ENCODE assay signal across 10 cellular contexts in the genomic region with DNA sequence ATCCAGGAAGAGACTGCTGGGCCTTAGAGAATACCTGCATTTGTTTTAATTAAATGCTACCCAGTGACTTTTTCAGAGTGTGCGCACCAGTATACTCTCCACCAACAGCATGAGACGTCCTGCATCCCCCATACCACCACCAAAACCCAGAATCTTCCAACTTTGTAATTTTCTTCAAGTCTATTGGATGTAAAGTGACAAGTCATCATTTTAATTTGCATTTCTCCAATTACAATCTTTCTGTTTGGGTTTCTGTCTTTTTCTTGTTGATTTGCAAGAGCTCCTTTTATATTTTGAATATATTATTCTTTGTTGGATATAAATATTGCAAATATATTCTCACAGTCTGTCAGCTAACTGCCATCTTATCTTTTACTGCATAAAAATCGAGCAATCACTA.
"Had no signal": no experiment of that assay in that cellular context is flagged by ENCODE, and none has a peak within 500 bp of the region (broad histone marks: within the 10 kb centered on the region; RNA-seq: fewer than 3 reads in every experiment).

No MANE protein-coding gene starts in this region.

- H3K4me3 ChIP-seq: GM23248, HAP-1 had no signal

- H3K4me1 ChIP-seq: HAP-1 had no signal

- H3K9ac ChIP-seq: GM23248, KMS-11 had no signal

- DNase-seq: GM23248, GOT3, H7, HFFc6, IMR-90, KBM-7 had no signal

- H3K27ac ChIP-seq: GM23248, HL-60, KMS-11 had no signal

- H3K4me2 ChIP-seq: KMS-11 had no signal

- H3K9me3 ChIP-seq: HAP-1 had no signal

- H3K36me3 ChIP-seq: HAP-1 had no signal

- ATAC-seq: HCT116 had no signal

- H2AFZ ChIP-seq: GM23248 had no signal
